28 cellular contexts compared by ENCODE assay signal in genomic region chr11:91871048-91871447, GRCh38.
"Had no signal": no experiment of that assay in that cellular context is flagged by ENCODE, and none has a peak within 500 bp of the region (broad histone marks: within the 10 kb centered on the region; RNA-seq: fewer than 3 reads in every experiment).

No MANE protein-coding gene starts in this region.

- ATAC-seq: activated CD8-positive, alpha-beta T cell treated with anti-CD3 and anti-CD28 coated beads, Interleukin-2, amount 10 ng/mL, durations not matched to agents 7 days and 5 days; Panc1; Right ventricle myocardium inferior; T-helper 17 cell; WTC11 had no signal

- H3K4me2 ChIP-seq: KMS-11 had no signal

- H3K9ac ChIP-seq: KMS-11 had no signal

- H3K36me3 ChIP-seq: adrenal gland, MG63, SJCRH30 had no signal

- H3K4me3 ChIP-seq: adrenal gland, MG63, SJCRH30 had no signal

- H3K27ac ChIP-seq: adrenal gland, KMS-11, SJCRH30 had no signal

- H3K27me3 ChIP-seq: adrenal gland, MG63, SJCRH30 had no signal

- H3K9me3 ChIP-seq: adrenal gland, MG63, SJCRH30 had no signal

- H3K4me1 ChIP-seq: adrenal gland had no signal

- DNase-seq: activated CD4-positive, alpha-beta T cell treated with anti-CD3 and anti-CD28 coated beads for 48 hours; activated CD4-positive, alpha-beta T cell treated with anti-CD3 and anti-CD28 coated beads, Interleukin-2, amount 50 U/mL, for 4 hours; activated CD4-positive, CD25-positive, alpha-beta regulatory T cell treated with anti-CD3 and anti-CD28 coated beads, Interleukin-2, amount 50 U/mL, for 72 hours; activated CD8-positive, alpha-beta memory T cell treated with anti-CD3 and anti-CD28 coated beads, Interleukin-2, amount 50 U/mL, for 48 hours; activated CD8-positive, alpha-beta T cell treated with anti-CD3 and anti-CD28 coated beads, Interleukin-2, amount 10 ng/mL, durations not matched to agents 7 days and 5 days; activated naive CD4-positive, alpha-beta T cell treated with anti-CD3 and anti-CD28 coated beads, Interleukin-2, amount 50 U/mL, for 16 hours; activated naive CD8-positive, alpha-beta T cell treated with anti-CD3 and anti-CD28 coated beads, Interleukin-2, amount 10 ng/mL, durations not matched to agents 7 days and 5 days; activated T-cell treated with anti-CD3 and anti-CD28 coated beads, Interleukin-2, amount 50 U/mL, for 1 hour; adrenal gland; anterior cingulate cortex; cerebellar nuclear complex; MV-4-11; NCI-H1105; NCI-H1436 treated with DMSO at 0.1 percent for 48 hours; NCI-H187; NCI-H2081 treated with DMSO at 0.1 percent for 48 hours; NCI-H226; NCI-H510A; NCI-H526 treated with DMSO at 0.1 percent for 48 hours; RPMI8226; SJCRH30; T-helper 17 cell; T-helper 9 cell had no signal
